Comparison of ENCODE assay signal across 8 cellular contexts in genomic region chr1:160070243-160071163, GRCh38. TPM values are rescaled to one million over a fixed set of nuclear protein-coding genes. Genes with fewer than 3 reads are reported as not detected.
A peak's percentile ranks its signal among the peaks of the same experiment; 100 is the strongest.
DNase-seq lines count a peak whose midpoint lies in the region; ATAC-seq, FAIRE-seq and TF ChIP-seq lines count a peak whose summit lies in the region.

No MANE protein-coding gene starts in this region.

- no peaks in the 10 kb centered on the region for H3K9me3 ChIP-seq in kidney (ENCODE audit: control insufficient read depth in 1 of 2, low read length in 2 of 2)

- peak; percentile 5 for TF ChIP-seq CTCF in kidney (IDR thresholded peaks at IDR 0.05; ENCODE audit: borderline replicate concordance, extremely low read depth, insufficient read depth)

- H3K4me1 ChIP-seq in kidney (ENCODE audit: control insufficient read depth in 1 of 2, insufficient read depth in 1 of 2, low read depth in 1 of 2, low read length in 2 of 2), result peaks cover 0 to 8% of the 10 kb centered on the region in 2 donors

- no peaks in the 10 kb centered on the region for H3K36me3 ChIP-seq in kidney (ENCODE audit: control insufficient read depth in 1 of 2, insufficient read depth in 2 of 2, low read length in 2 of 2)

- intact Hi-C loops in kidney (cut with DNase I), result no loop called here

- peak overlapping the region in 1 of 2 donors; percentile 26 for H3K27ac ChIP-seq in kidney (ENCODE audit: low read depth in 2 of 2, low read length in 2 of 2)

- peak overlapping the region in 1 of 2 donors; percentile 57 for H3K9ac ChIP-seq in kidney (ENCODE audit: low read length in 2 of 2)

- TF ChIP-seq POLR2A in GM12892 (IDR thresholded peaks at IDR 0.05; ENCODE audit: low read depth, low read length), result no peak

- H3K4me3 ChIP-seq in kidney (ENCODE audit: low read length in 2 of 2), result peak overlapping the region; percentile 68 to 73

- no peak for FAIRE-seq in GM12892 (lab: Jason Lieb, UNC)
- FAIRE-seq in kidney (lab: Jason Lieb, UNC), result no peak

- ATAC-seq in HG03175 (IDR thresholded peaks at IDR 0.05; ENCODE audit: unreplicated experiment) (no peak), GM19452 (IDR thresholded peaks at IDR 0.05; ENCODE audit: unreplicated experiment) (no peak)

- DNase-seq in GM12892 (ENCODE audit: insufficient read length), result peak; percentile 54
- DNase-seq in NCI-H1105 treated with DMSO at 0.1 percent for 48 hours (lab: John Stamatoyannopoulos, UW), result peak; percentile 71
- peak; percentile 57 for DNase-seq in activated CD4-positive, alpha-beta T cell treated with anti-CD3 and anti-CD28 coated beads for 1 hour
- peak; percentile 76 for DNase-seq in cerebellar cortex (ENCODE audit: low spot score)
- DNase-seq in kidney, result peak; percentile 88
- peak; percentile 66 for DNase-seq in stimulated activated CD4-positive, alpha-beta T cell treated with anti-CD3 and anti-CD28 coated beads, Interleukin-12 subunit alpha, Interleukin-12 subunit beta, amount 100 ng/mL, for 4 hours

RNA-seq across cellular contexts. Expression of gene KCNJ10, which starts 0.5 kb away (rescaled TPM):
- 0.15 TPM for polyA plus RNA-seq in GM12892 (2012; ENCODE audit: missing spikeins)
- 4.9 TPM for total RNA-seq in kidney
- polyA plus RNA-seq in kidney (ENCODE audit: insufficient read depth, low read depth, low replicate concordance), result 57.6 TPM

RNA-seq across cellular contexts. Expression of gene KCNJ9, which starts 10.8 kb away (rescaled TPM):
- not detected for polyA plus RNA-seq in GM12892 (2012; ENCODE audit: missing spikeins)
- not detected for total RNA-seq in kidney
- 0.09 TPM for polyA plus RNA-seq in kidney (ENCODE audit: insufficient read depth, low read depth, low replicate concordance)

RNA-seq across cellular contexts. Expression of gene IGSF8, which starts 27.9 kb away (rescaled TPM):
- polyA plus RNA-seq in GM12892 (2012; ENCODE audit: missing spikeins), result 4.2 TPM
- total RNA-seq in kidney, result 40.9 TPM
- 47.0 TPM for polyA plus RNA-seq in kidney (ENCODE audit: insufficient read depth, low read depth, low replicate concordance)

RNA-seq across cellular contexts. Expression of gene PIGM, which starts 38.7 kb away (rescaled TPM):
- 2.4 TPM for polyA plus RNA-seq in GM12892 (2012; ENCODE audit: missing spikeins)
- total RNA-seq in kidney, result 8.5 TPM
- polyA plus RNA-seq in kidney (ENCODE audit: insufficient read depth, low read depth, low replicate concordance), result 3.3 TPM

RNA-seq across cellular contexts. Expression of gene ATP1A2, which starts 45.1 kb away (rescaled TPM):
- polyA plus RNA-seq in GM12892 (2012; ENCODE audit: missing spikeins), result not detected
- total RNA-seq in kidney, result 4.1 TPM
- polyA plus RNA-seq in kidney (ENCODE audit: insufficient read depth, low read depth, low replicate concordance), result 5.5 TPM
